In the genomic region with DNA sequence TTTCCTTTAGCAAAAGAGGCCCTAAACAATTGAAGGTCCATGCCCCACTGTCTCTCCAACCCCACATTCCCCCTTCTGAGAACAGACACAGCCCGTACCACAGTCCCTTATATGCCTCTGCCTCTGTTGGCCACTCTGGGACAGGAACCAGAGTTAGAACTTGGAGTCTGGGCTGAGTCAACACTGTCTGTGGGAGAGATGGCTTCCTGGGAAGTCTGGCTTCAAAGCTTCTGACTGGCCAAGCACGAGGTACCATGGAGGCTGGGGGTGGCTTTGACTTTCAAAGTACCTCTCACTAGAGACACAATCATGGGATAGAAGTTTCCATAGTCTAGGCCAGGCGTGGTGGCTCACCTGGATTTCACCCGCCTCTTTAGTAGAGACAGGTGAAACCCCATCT, we compare ENCODE assay signal across 25 cellular contexts. TPM values are rescaled to one million over a fixed set of nuclear protein-coding genes. Genes with fewer than 3 reads are reported as not detected.
DNase-seq lines count a peak whose midpoint lies in the region; ATAC-seq, FAIRE-seq and TF ChIP-seq lines count a peak whose summit lies in the region.
"Had no signal": no experiment of that assay in that cellular context is flagged by ENCODE, and none has a peak within 500 bp of the region (broad histone marks: within the 10 kb centered on the region; RNA-seq: fewer than 3 reads in every experiment).

No MANE protein-coding gene starts in this region.

- H2AFZ ChIP-seq in K562 (ENCODE audit: low read depth, low read length): no peak overlapping the region
- H2AFZ ChIP-seq: parathyroid adenoma had no signal

- TF ChIP-seq POLR2A in K562 (conservative IDR thresholded peaks at IDR 0.05) (no peak), erythroblast (IDR thresholded peaks at IDR 0.05; ENCODE audit: low read length) (no peak)

- no peak for TF ChIP-seq EP300 in K562 (IDR thresholded peaks at IDR 0.05; ENCODE audit: low read length)

- H3K27me3 Mint-ChIP-seq in activated T-cell treated with anti-CD3 and anti-CD28 coated beads, Interleukin-2, amount 50 U/mL, for 72 hours (ENCODE audit: low read depth): no peaks in the 10 kb centered on the region
- H3K27me3 Mint-ChIP-seq: activated CD8-positive, alpha-beta T cell treated with anti-CD3 and anti-CD28 coated beads for 36 hours; central memory CD8-positive, alpha-beta T cell; natural killer cell treated with Interleukin-12 subunit alpha and Interleukin-12 subunit beta and Interleukin-15 and Interleukin-18, amount 100 ng/mL, for 72 hours had no signal

- H3K27me3 ChIP-seq in K562 (ENCODE audit: control insufficient read depth in 2 of 2, insufficient read depth in 2 of 2, low read length in 2 of 2): no peaks in the 10 kb centered on the region; a peak in 1 of 5 replicates
- no peaks in the 10 kb centered on the region for H3K27me3 ChIP-seq in lower lobe of right lung (ENCODE audit: low read depth)
- no peaks in the 10 kb centered on the region for H3K27me3 ChIP-seq in stomach smooth muscle (ENCODE audit: control insufficient read depth in 1 of 2, insufficient read depth in 2 of 2, low read length in 2 of 2)

- POLR2A ChIA-PET in K562 (lab: Yijun Ruan, JAX): interaction anchor here (0.8 kb wide), 1 partner anchor 71 kb away, joined by 3 read pairs; no protein-coding TSS in a partner anchor

- H3K4me1 ChIP-seq in K562 (replicated peaks in 1 of 2; ENCODE audit: control insufficient read depth in 2 of 2, insufficient read depth in 2 of 2, low read length in 2 of 2) (peaks cover 3 to 4% of the 10 kb centered on the region in 2 experiments; a peak in 1 of 5 replicates), lower lobe of right lung (peaks cover 38% of the 10 kb centered on the region), stomach smooth muscle (ENCODE audit: control insufficient read depth, insufficient read depth, low read length) (peaks cover 35% of the 10 kb centered on the region), kidney (ENCODE audit: control insufficient read depth in 1 of 2, insufficient read depth in 1 of 2, low read depth in 1 of 2, low read length in 2 of 2) (no peaks in the 10 kb centered on the region)

- CTCF ChIA-PET in K562 (lab: Yijun Ruan, JAX; ENCODE audit: low intra/inter-chr PET ratio): interaction anchor here (0.6 to 8.1 kb wide), 3 partner anchors 117 to 234 kb away, joined by 3 to 167 read pairs (median 3); partner anchors contain the start of gene NXPH3

- H3K27ac Mint-ChIP-seq in activated T-cell treated with anti-CD3 and anti-CD28 coated beads, Interleukin-2, amount 50 U/mL, for 72 hours: peak overlapping the region; percentile 51
- H3K27ac Mint-ChIP-seq: activated CD8-positive, alpha-beta T cell treated with anti-CD3 and anti-CD28 coated beads for 36 hours; activated naive CD4-positive, alpha-beta T cell treated with anti-CD3 and anti-CD28 coated beads for 36 hours had no signal

- peaks cover 0 to 1% of the 10 kb centered on the region in 2 donors for H3K9me3 Mint-ChIP-seq in activated T-cell treated with anti-CD3 and anti-CD28 coated beads, Interleukin-2, amount 50 U/mL, for 72 hours
- H3K9me3 Mint-ChIP-seq: activated CD8-positive, alpha-beta T cell treated with anti-CD3 and anti-CD28 coated beads for 36 hours; activated naive CD4-positive, alpha-beta T cell treated with anti-CD3 and anti-CD28 coated beads for 36 hours; central memory CD8-positive, alpha-beta T cell had no signal

- WGBS in K562 (ENCODE audit: insufficient coverage, low coverage, missing lambda C conversion rate): 45% methylated on average over 4 of the region's 4 CpGs

- H3K4me1 Mint-ChIP-seq in activated T-cell treated with anti-CD3 and anti-CD28 coated beads, Interleukin-2, amount 50 U/mL, for 72 hours (ENCODE audit: low read depth): peaks cover 50% of the 10 kb centered on the region

- no peak overlapping the region for H3K4me2 ChIP-seq in K562 (ENCODE audit: insufficient read depth, low read length)

- no peak for DNase-seq in activated T-cell treated with anti-CD3 and anti-CD28 coated beads, Interleukin-2, amount 50 U/mL, for 72 hours
- no peak for DNase-seq in activated T-cell treated with anti-CD3 and anti-CD28 coated beads, Interleukin-2, amount 50 U/mL, for 48 hours
- DNase-seq in K562 (ENCODE audit: extremely low read depth in 1 of 4, low spot score in 3 of 4) (no peak), lower lobe of right lung (no peak), erythroblast (lab: John Stamatoyannopoulos, UW) (no peak), posterior vena cava (ENCODE audit: low spot score) (no peak), kidney (no peak)
- DNase-seq: 8988T; activated CD4-positive, CD25-positive, alpha-beta regulatory T cell treated with anti-CD3 and anti-CD28 coated beads, Interleukin-2, amount 50 U/mL, for 72 hours; activated CD8-positive, alpha-beta T cell treated with anti-CD3 and anti-CD28 coated beads for 36 hours; activated naive CD4-positive, alpha-beta T cell treated with anti-CD3 and anti-CD28 coated beads for 36 hours; anterior cingulate cortex; DMS79; effector CD4-positive, alpha-beta T cell; NCI-H1417 treated with DMSO at 0.1 percent for 48 hours; NCI-H510A; NK-92 treated with Interleukin-12 subunit alpha and Interleukin-12 subunit beta, amount 100 ng/mL, for 24 hours; stimulated activated CD4-positive, alpha-beta T cell treated with anti-CD3 and anti-CD28 coated beads, Interleukin-1b, Interleukin-23, amount 100 ng/mL, for 48 hours; stimulated activated naive CD4-positive, alpha-beta T cell; trophoblast cell had no signal

- intact Hi-C loops in K562 (cut with micrococcal nuclease) (loop anchor here (10.0 kb wide), 1 partner anchor 278 kb away; the partner anchor contains the start of gene PHB1), lower lobe of right lung (cut with DNase I) (no loop called here), posterior vena cava (cut with DNase I) (loop anchor here (2.0 to 10.0 kb wide), 2 partner anchors 122 to 1778 kb away; no protein-coding TSS in a partner anchor), kidney (cut with DNase I) (loop anchor here (5.0 kb wide), 1 partner anchor 120 kb away; no protein-coding TSS in a partner anchor)

- BruUV-seq in K562 (replicated peaks; lab: Mats Ljungman, UMichigan): no TSS peak

- TF ChIP-seq RAD21 in K562 (CRISPR knock-in tag; conservative IDR thresholded peaks at IDR 0.05 in 1 of 2, IDR thresholded peaks at IDR 0.05 in 1 of 2): no peak

- no peak for FAIRE-seq in K562 (lab: Jason Lieb, UNC)
- FAIRE-seq in kidney (lab: Jason Lieb, UNC): no peak
- FAIRE-seq: GM12878 had no signal

- no peaks in the 10 kb centered on the region; the same call in 1 of the 2 replicates for H4K20me1 ChIP-seq in K562 (replicated peaks; ENCODE audit: control insufficient read depth, insufficient read depth, low read length)

- in situ Hi-C loops in K562 (cut with MboI): no loop called here

- TF ChIP-seq CTCF in K562 (IDR thresholded peaks at IDR 0.05 in 2 of 3, conservative IDR thresholded peaks at IDR 0.05 in 1 of 3; ENCODE audit: insufficient read depth in 2 of 3, low read depth in 1 of 3, low read length in 3 of 3): no peak
- TF ChIP-seq CTCF in lower lobe of right lung (IDR thresholded peaks at IDR 0.05): no peak
- no peak for TF ChIP-seq CTCF in kidney (IDR thresholded peaks at IDR 0.05; ENCODE audit: borderline replicate concordance, extremely low read depth, insufficient read depth)

- H3K9ac ChIP-seq in K562 (ENCODE audit: insufficient read depth in 1 of 2, low read depth in 2 of 2, low read length in 2 of 2) (no peak overlapping the region), stomach smooth muscle (ENCODE audit: low read length in 2 of 2) (peak overlapping the region; percentile 47 to 51), kidney (ENCODE audit: low read length in 2 of 2) (no peak overlapping the region)
- H3K9ac ChIP-seq: parathyroid adenoma had no signal

- no peaks in the 10 kb centered on the region for H3K36me3 ChIP-seq in K562 (ENCODE audit: control insufficient read depth, insufficient read depth, low read length)
- H3K36me3 ChIP-seq in lower lobe of right lung: no peaks in the 10 kb centered on the region
- H3K36me3 ChIP-seq in stomach smooth muscle (ENCODE audit: control insufficient read depth in 2 of 2, insufficient read depth in 2 of 2, low read length in 2 of 2): no peaks in the 10 kb centered on the region
- H3K36me3 ChIP-seq in kidney (ENCODE audit: control insufficient read depth in 1 of 2, insufficient read depth in 2 of 2, low read length in 2 of 2): no peaks in the 10 kb centered on the region

- H3K4me3 ChIP-seq in K562 (no peak overlapping the region), lower lobe of right lung (no peak overlapping the region), stomach smooth muscle (ENCODE audit: low read length in 2 of 2) (no peak overlapping the region), kidney (ENCODE audit: low read length in 2 of 2) (no peak overlapping the region)
- H3K4me3 ChIP-seq: GM12878 had no signal

- no peak overlapping the region for H3K4me3 Mint-ChIP-seq in activated T-cell treated with anti-CD3 and anti-CD28 coated beads, Interleukin-2, amount 50 U/mL, for 72 hours
- H3K4me3 Mint-ChIP-seq: activated CD8-positive, alpha-beta T cell treated with anti-CD3 and anti-CD28 coated beads for 36 hours; activated naive CD4-positive, alpha-beta T cell treated with anti-CD3 and anti-CD28 coated beads for 36 hours; central memory CD8-positive, alpha-beta T cell; natural killer cell treated with Interleukin-12 subunit alpha and Interleukin-12 subunit beta and Interleukin-15 and Interleukin-18, amount 100 ng/mL, for 72 hours had no signal

- no peaks in the 10 kb centered on the region for H3K79me2 ChIP-seq in K562 (ENCODE audit: control insufficient read depth, insufficient read depth, low read length)
- H3K79me2 ChIP-seq: parathyroid adenoma had no signal

- H3K9me3 ChIP-seq in K562 (replicated peaks; ENCODE audit: control insufficient read depth, insufficient read depth, low read depth, low read length) (no peaks in the 10 kb centered on the region), lower lobe of right lung (no peaks in the 10 kb centered on the region), stomach smooth muscle (ENCODE audit: control insufficient read depth in 2 of 2, low read length in 2 of 2) (no peaks in the 10 kb centered on the region), kidney (ENCODE audit: control insufficient read depth in 1 of 2, low read length in 2 of 2) (no peaks in the 10 kb centered on the region)

- H3K27ac ChIP-seq in K562 (ENCODE audit: extremely low read depth, low read depth, low read length) (no peak overlapping the region), lower lobe of right lung (peak overlapping the region; percentile 53), stomach smooth muscle (ENCODE audit: low read length) (peak overlapping the region; percentile 92), kidney (ENCODE audit: low read depth in 2 of 2, low read length in 2 of 2) (no peak overlapping the region)
- H3K27ac ChIP-seq: parathyroid adenoma had no signal

- peaks cover 3 to 5% of the 10 kb centered on the region in 2 donors for H3K36me3 Mint-ChIP-seq in activated T-cell treated with anti-CD3 and anti-CD28 coated beads, Interleukin-2, amount 50 U/mL, for 72 hours (ENCODE audit: insufficient read depth in 2 of 2)
- H3K36me3 Mint-ChIP-seq: natural killer cell treated with Interleukin-12 subunit alpha and Interleukin-12 subunit beta and Interleukin-15 and Interleukin-18, amount 100 ng/mL, for 72 hours had no signal

- no peak for ATAC-seq in activated T-cell treated with anti-CD3 and anti-CD28 coated beads, Interleukin-2, amount 50 U/mL, for 72 hours (replicated peaks in 1 of 2)
- ATAC-seq in K562: peak; percentile 20; the same call in 1 of the 3 replicates
- ATAC-seq in lower lobe of right lung: no peak
- ATAC-seq: activated CD8-positive, alpha-beta T cell treated with anti-CD3 and anti-CD28 coated beads for 36 hours; GM12878; natural killer cell treated with Interleukin-12 subunit alpha and Interleukin-12 subunit beta and Interleukin-15 and Interleukin-18, amount 100 ng/mL, for 72 hours had no signal

- H3K9me1 ChIP-seq in K562 (ENCODE audit: control insufficient read depth, insufficient read depth, low read length): no peaks in the 10 kb centered on the region

RNA-seq across cellular contexts. Expression of gene SPOP, which starts 14.9 kb away (rescaled TPM):
- total RNA-seq in activated T-cell treated with anti-CD3 and anti-CD28 coated beads, Interleukin-2, amount 50 U/mL, for 72 hours: 10 to 100 TPM; 77.8 to 82.2 TPM
- 52.8 and 102 TPM in 2 replicates for total RNA-seq in K562 (2011; cell fraction: chromatin; rRNA removed; ENCODE audit: low replicate concordance)
- total RNA-seq in K562 (2011; cell fraction: nucleolus; rRNA removed): 29.2 and 35.5 TPM in 2 replicates
- total RNA-seq in K562 (2011; cell fraction: nucleoplasm; rRNA removed): 46.6 and 74.1 TPM in 2 replicates
- total RNA-seq in K562 (2014; rRNA removed): 34.2 and 46.7 TPM in 2 replicates
- total RNA-seq in K562 (2014; rRNA removed; fragmentation: Illumina TruSeq; extraction: Trizol): 38.5 and 43.0 TPM in 2 replicates
- total RNA-seq in K562 (2015; rRNA removed; fragmentation: Illumina TruSeq; extraction: Trizol): 39.7 and 40.6 TPM in 2 replicates
- 52.6 and 52.7 TPM in 2 replicates for total RNA-seq in K562 (2021)
- polyA plus RNA-seq in K562 (2011; rRNA removed): 63.3 and 68.0 TPM in 2 replicates
- polyA plus RNA-seq in K562 (2011; cell fraction: cytosol; rRNA removed): 44.2 and 55.4 TPM in 2 replicates
- 38.3 and 55.5 TPM in 2 replicates for polyA plus RNA-seq in K562 (2011; cell fraction: nucleus; rRNA removed)
- polyA plus RNA-seq in K562 (2012): 39.4 and 42.1 TPM in 2 replicates
- 49.7 and 54.7 TPM in 2 replicates for polyA plus RNA-seq in K562 (2014; fragmentation: Illumina TruSeq; extraction: Trizol)
- polyA plus RNA-seq in K562 (2014; fragmentation: Nextera tagmentation; extraction: Ambion mirVana): 10 to 100 TPM; 39.6 to 65.9 TPM
- 34.4 and 36.1 TPM in 2 replicates for polyA plus RNA-seq in K562 (2014; rRNA removed)
- 60.1 and 66.0 TPM in 2 replicates for polyA minus RNA-seq in K562 (2011; rRNA and poly(A)+ RNA removed)
- 39.5 and 53.6 TPM in 2 replicates for polyA minus RNA-seq in K562 (2011; cell fraction: cytosol; rRNA and poly(A)+ RNA removed)
- 22.8 and 34.5 TPM in 2 replicates for polyA minus RNA-seq in K562 (2011; cell fraction: nucleus; rRNA and poly(A)+ RNA removed)
- total RNA-seq in lower lobe of right lung: 81.8 TPM
- total RNA-seq in posterior vena cava: 100 to 1,000 TPM; 117 to 130 TPM
- 73.8 TPM for total RNA-seq in kidney
- polyA plus RNA-seq in kidney (ENCODE audit: insufficient read depth, low read depth, low replicate concordance): 28.2 TPM

RNA-seq across cellular contexts. Expression of gene SLC35B1, which starts 15.0 kb away (rescaled TPM):
- 10 to 100 TPM; 62.6 to 73.9 TPM for total RNA-seq in activated T-cell treated with anti-CD3 and anti-CD28 coated beads, Interleukin-2, amount 50 U/mL, for 72 hours
- total RNA-seq in K562 (2011; cell fraction: chromatin; rRNA removed; ENCODE audit: low replicate concordance): 115 and 192 TPM in 2 replicates
- total RNA-seq in K562 (2011; cell fraction: nucleolus; rRNA removed): 145 and 163 TPM in 2 replicates
- 170 and 177 TPM in 2 replicates for total RNA-seq in K562 (2011; cell fraction: nucleoplasm; rRNA removed)
- 51.4 and 58.8 TPM in 2 replicates for total RNA-seq in K562 (2014; rRNA removed)
- 76.4 and 77.1 TPM in 2 replicates for total RNA-seq in K562 (2014; rRNA removed; fragmentation: Illumina TruSeq; extraction: Trizol)
- 64.1 and 74.2 TPM in 2 replicates for total RNA-seq in K562 (2015; rRNA removed; fragmentation: Illumina TruSeq; extraction: Trizol)
- 66.2 and 66.3 TPM in 2 replicates for total RNA-seq in K562 (2021)
- polyA plus RNA-seq in K562 (2011; rRNA removed): 87.9 and 103 TPM in 2 replicates
- 75.0 and 110 TPM in 2 replicates for polyA plus RNA-seq in K562 (2011; cell fraction: cytosol; rRNA removed)
- 141 and 182 TPM in 2 replicates for polyA plus RNA-seq in K562 (2011; cell fraction: nucleus; rRNA removed)
- polyA plus RNA-seq in K562 (2012): 67.9 and 71.4 TPM in 2 replicates
- polyA plus RNA-seq in K562 (2014; fragmentation: Illumina TruSeq; extraction: Trizol): 70.7 and 71.3 TPM in 2 replicates
- 10 to 100 TPM; 62.0 to 64.4 TPM for polyA plus RNA-seq in K562 (2014; fragmentation: Nextera tagmentation; extraction: Ambion mirVana)
- 53.4 and 54.3 TPM in 2 replicates for polyA plus RNA-seq in K562 (2014; rRNA removed)
- polyA minus RNA-seq in K562 (2011; rRNA and poly(A)+ RNA removed): 58.8 and 75.1 TPM in 2 replicates
- 43.5 and 45.8 TPM in 2 replicates for polyA minus RNA-seq in K562 (2011; cell fraction: cytosol; rRNA and poly(A)+ RNA removed)
- polyA minus RNA-seq in K562 (2011; cell fraction: nucleus; rRNA and poly(A)+ RNA removed): 41.2 and 65.6 TPM in 2 replicates
- 38.9 TPM for total RNA-seq in lower lobe of right lung
- 10 to 100 TPM; 28.1 to 33.3 TPM for total RNA-seq in posterior vena cava
- total RNA-seq in kidney: 56.6 TPM
- 83.7 TPM for polyA plus RNA-seq in kidney (ENCODE audit: insufficient read depth, low read depth, low replicate concordance)

Comparison
In these comparisons a context has a peak if more than half of its experiments do, and no peak if none do; other contexts are left out.
1. H3K27ac ChIP-seq: peak in lower lobe of right lung (single experiment) and stomach smooth muscle (single experiment); none in K562 (single experiment) and kidney (0 of 2).
2. H3K9ac ChIP-seq: peak in stomach smooth muscle (2 of 2); none in K562 (0 of 2) and kidney (0 of 2).